In genomic region chr11:119773016-119773415, GRCh38 we compare ENCODE assay signal across 21 cellular contexts. TPM values are rescaled to one million over a fixed set of nuclear protein-coding genes. Genes with fewer than 3 reads are reported as not detected.
DNase-seq lines count a peak whose midpoint lies in the region; ATAC-seq, FAIRE-seq and TF ChIP-seq lines count a peak whose summit lies in the region.
"Had no signal": no experiment of that assay in that cellular context is flagged by ENCODE, and none has a peak within 500 bp of the region (broad histone marks: within the 10 kb centered on the region; RNA-seq: fewer than 3 reads in every experiment).

No MANE protein-coding gene starts in this region.

- FAIRE-seq in bronchial epithelial cell (lab: Jason Lieb, UNC) = peak; percentile 75

- in situ Hi-C loops in gastrocnemius medialis (cut with MboI; ENCODE audit: low sequenced_read_pairs in 4 of 4) = no loop called here

- H3K4me3 ChIP-seq in bronchial epithelial cell (ENCODE audit: low read depth, low read length) = no peak overlapping the region
- H3K4me3 ChIP-seq in gastrocnemius medialis = no peak overlapping the region
- H3K4me3 ChIP-seq: BLaER1, GM23338, hepatocyte, psoas muscle, smooth muscle cell, suprapubic skin had no signal

- no peak for ATAC-seq in gastrocnemius medialis
- ATAC-seq in HG03280 (IDR thresholded peaks at IDR 0.05; ENCODE audit: unreplicated experiment) = no peak
- ATAC-seq: GM23338; natural killer cell treated with Interleukin-12 subunit alpha and Interleukin-12 subunit beta and Interleukin-15 and Interleukin-18, amount 100 ng/mL, for 72 hours; psoas muscle had no signal

- no peak overlapping the region for H3K27ac ChIP-seq in gastrocnemius medialis
- H3K27ac ChIP-seq: BLaER1, hepatocyte, psoas muscle, RWPE1, suprapubic skin had no signal

- H3K9me3 ChIP-seq in gastrocnemius medialis = no peaks in the 10 kb centered on the region
- H3K9me3 ChIP-seq: BLaER1, psoas muscle, suprapubic skin had no signal

- TF ChIP-seq CTCF in bronchial epithelial cell (IDR thresholded peaks at IDR 0.05; ENCODE audit: insufficient read depth, low read length, severe bottlenecking) (no peak), gastrocnemius medialis (IDR thresholded peaks at IDR 0.05 in 4 of 5, conservative IDR thresholded peaks at IDR 0.05 in 1 of 5) (no peak)

- H3K36me3 ChIP-seq in bronchial epithelial cell (ENCODE audit: control insufficient read depth, insufficient read depth, low read length) (no peaks in the 10 kb centered on the region), gastrocnemius medialis (no peaks in the 10 kb centered on the region)
- H3K36me3 ChIP-seq: BLaER1, suprapubic skin had no signal

- no peaks in the 10 kb centered on the region for H3K27me3 ChIP-seq in bronchial epithelial cell (ENCODE audit: control insufficient read depth, insufficient read depth, low read length)
- H3K27me3 ChIP-seq in gastrocnemius medialis = no peaks in the 10 kb centered on the region
- H3K27me3 ChIP-seq: BLaER1 had no signal

- intact Hi-C loops in gastrocnemius medialis (cut with DNase I; ENCODE audit: low total_unique reads) = no loop called here

- TF ChIP-seq POLR2A in gastrocnemius medialis (IDR thresholded peaks at IDR 0.05) = no peak

- DNase-seq in DMS53 (lab: John Stamatoyannopoulos, UW) = peak; percentile 46
- no peak for DNase-seq in DMS53 treated with DMSO at 0.1 percent for 48 hours (lab: John Stamatoyannopoulos, UW; ENCODE audit: unreplicated experiment)
- peak; percentile 87 for DNase-seq in NCI-H2029 treated with DMSO at 0.1 percent for 48 hours (lab: John Stamatoyannopoulos, UW)
- no peak for DNase-seq in bronchial epithelial cell (ENCODE audit: low read depth)
- peak; percentile 81 for DNase-seq in putamen (ENCODE audit: low spot score)
- DNase-seq in GM19240 (ENCODE audit: insufficient read length, low spot score) = no peak
- no peak for DNase-seq in gastrocnemius medialis
- DNase-seq: activated CD4-positive, alpha-beta T cell treated with anti-CD3 and anti-CD28 coated beads, Interleukin-2, amount 50 U/mL, for 48 hours; activated naive CD4-positive, alpha-beta T cell; DND-41; mesenchymal stem cell; NCI-H1930 had no signal

- H3K4me1 ChIP-seq in gastrocnemius medialis = no peaks in the 10 kb centered on the region
- H3K4me1 ChIP-seq: BLaER1, psoas muscle, suprapubic skin had no signal

RNA-seq across cellular contexts. Expression of gene NECTIN1, which starts 44.0 kb away (rescaled TPM):
- 85.3 and 161 TPM in 2 replicates for total RNA-seq in bronchial epithelial cell
- total RNA-seq in gastrocnemius medialis = 1 to 10 TPM in 2 of 4 donors, under 1 TPM in 2; 0.66 to 2.2 (median 0.92) TPM

Comparison
In these comparisons a context has a peak if more than half of its experiments do, and no peak if none do; other contexts are left out.
1. DNase-seq: peak in DMS53 (single experiment), NCI-H2029 treated with DMSO at 0.1 percent for 48 hours (single experiment) and putamen (single experiment); none in DMS53 treated with DMSO at 0.1 percent for 48 hours (single experiment), bronchial epithelial cell (single experiment), GM19240 (single experiment) and gastrocnemius medialis (0 of 2).
2. RNA of gene NECTIN1, which starts 44.0 kb away (total RNA-seq): 85.3 to 161 TPM in bronchial epithelial cell; 0.66 to 2.2 TPM in gastrocnemius medialis; every median in the first group is over 10 times any median in the second.